ENCODE assay signal across 9 cellular contexts in genomic region chr3:42247576-42248027, GRCh38. TPM values are rescaled to one million over a fixed set of nuclear protein-coding genes. Genes with fewer than 3 reads are reported as not detected.
DNase-seq lines count a peak whose midpoint lies in the region; ATAC-seq and TF ChIP-seq lines count a peak whose summit lies in the region.
"Had no signal": no experiment of that assay in that cellular context is flagged by ENCODE, and none has a peak within 500 bp of the region (broad histone marks: within the 10 kb centered on the region; RNA-seq: fewer than 3 reads in every experiment).

No MANE protein-coding gene starts in this region.

- TF ChIP-seq CTCF in epithelial cell of proximal tubule (conservative IDR thresholded peaks at IDR 0.05; ENCODE audit: low read depth, low read length) (peak; percentile 74), nephron (IDR thresholded peaks at IDR 0.05; ENCODE audit: unreplicated experiment in 3 of 3) (peak; percentile 68 to 74 (median 72)), stomach (IDR thresholded peaks at IDR 0.05) (peak in 5 of 7 experiments; percentile 38 to 71 (median 63))

- H3K27me3 ChIP-seq in stomach = peaks cover 0 to 16% (median 0%) of the 10 kb centered on the region in 3 donors

- no peak overlapping the region for H3K27ac Mint-ChIP-seq in nephron

- H3K4me3 ChIP-seq in epithelial cell of proximal tubule (ENCODE audit: low read depth, low read length) = no peak overlapping the region
- H3K4me3 ChIP-seq in stomach = no peak overlapping the region

- H3K4me1 Mint-ChIP-seq in nephron = no peaks in the 10 kb centered on the region

- no peaks in the 10 kb centered on the region for H3K36me3 ChIP-seq in stomach

- no peak overlapping the region for H3K4me3 Mint-ChIP-seq in nephron

- TF ChIP-seq EP300 in stomach (IDR thresholded peaks at IDR 0.05) = no peak

- H3K9me3 Mint-ChIP-seq in nephron = peaks cover 4% of the 10 kb centered on the region

- H3K4me1 ChIP-seq in stomach = peaks cover 0 to 8% (median 3%) of the 10 kb centered on the region in 4 donors

- no peaks in the 10 kb centered on the region for H3K9me3 ChIP-seq in stomach

- ATAC-seq in HG03097 (IDR thresholded peaks at IDR 0.05; ENCODE audit: low FRiP score, unreplicated experiment) = peak; percentile 76

- 5 to 11% (median 6%) methylated on average over 9 of the region's 9 CpGs for WGBS in stomach, 5 donors

- TF ChIP-seq POLR2A in stomach (IDR thresholded peaks at IDR 0.05) = no peak

- H3K36me3 Mint-ChIP-seq in nephron (ENCODE audit: low read depth) = no peaks in the 10 kb centered on the region

- intact Hi-C loops in stomach (cut with DNase I; ENCODE audit: low total_unique reads) = no loop called here

- peaks cover 38% of the 10 kb centered on the region for H3K27me3 Mint-ChIP-seq in nephron (ENCODE audit: low read depth)

- DNase-seq in DMS 273 (lab: John Stamatoyannopoulos, UW; ENCODE audit: unreplicated experiment) (peak; percentile 76), DMS 273 treated with DMSO at 0.1 percent for 48 hours (lab: John Stamatoyannopoulos, UW) (no peak), NOMO-1 treated with DMSO at 0.1 percent for 48 hours (lab: John Stamatoyannopoulos, UW; ENCODE audit: unreplicated experiment) (peak; percentile 43), epithelial cell of proximal tubule (ENCODE audit: low read depth) (no peak), stomach (peak; percentile 64)
- DNase-seq in activated CD8-positive, alpha-beta memory T cell treated with anti-CD3 and anti-CD28 coated beads, Interleukin-2, amount 50 U/mL, for 24 hours (ENCODE audit: extremely low read depth) = peak; percentile 30

- H3K27ac ChIP-seq in stomach = no peak overlapping the region

RNA-seq across cellular contexts. Expression of gene CCK, which starts 18.4 kb away (rescaled TPM):
- total RNA-seq in epithelial cell of proximal tubule (0.63 TPM in 1 of 2 replicates, not detected in the other), stomach (10 to 100 TPM in 1 of 5 donors, 1 to 10 TPM in 1, not detected in 3; 1.5 to 68.3 TPM)
- polyA plus RNA-seq in stomach = under 1 TPM in 1 of 3 donors, not detected in 2; 0.87 TPM
- total RNA-seq: mononuclear cell had no signal

Comparison
In these comparisons a context has a peak if more than half of its experiments do, and no peak if none do; other contexts are left out.
1. DNase-seq: peak in DMS 273 (single experiment), NOMO-1 treated with DMSO at 0.1 percent for 48 hours (single experiment), activated CD8-positive, alpha-beta memory T cell treated with anti-CD3 and anti-CD28 coated beads, Interleukin-2, amount 50 U/mL, for 24 hours (single experiment) and stomach (single experiment); none in DMS 273 treated with DMSO at 0.1 percent for 48 hours (single experiment) and epithelial cell of proximal tubule (single experiment).
2. Peak in every context shown above with its lines, with median percentiles within 50 percentile points of each other: CTCF ChIP-seq.